Comparison of ENCODE assay signal across 22 cellular contexts in genomic region chr6:108888745-108889144, GRCh38.
"Had no signal": no experiment of that assay in that cellular context is flagged by ENCODE, and none has a peak within 500 bp of the region (broad histone marks: within the 10 kb centered on the region; RNA-seq: fewer than 3 reads in every experiment).

No MANE protein-coding gene starts in this region.

- H3K36me3 ChIP-seq: cardiac muscle cell, neural progenitor cell, ovary, thoracic aorta, upper lobe of left lung had no signal

- H3K27ac Mint-ChIP-seq: activated CD4-positive, alpha-beta memory T cell treated with anti-CD3 and anti-CD28 coated beads for 36 hours; activated naive CD8-positive, alpha-beta T cell; activated T-cell treated with anti-CD3 and anti-CD28 coated beads, Interleukin-2, amount 50 U/mL, for 24 hours; neural progenitor cell had no signal

- H3K4me1 ChIP-seq: neural progenitor cell had no signal

- ATAC-seq: mucosa of descending colon, psoas muscle had no signal

- H3K4me3 Mint-ChIP-seq: activated CD4-positive, alpha-beta memory T cell treated with anti-CD3 and anti-CD28 coated beads for 36 hours; activated naive CD8-positive, alpha-beta T cell; activated T-cell treated with anti-CD3 and anti-CD28 coated beads, Interleukin-2, amount 50 U/mL, for 24 hours; naive B cell; neural progenitor cell had no signal

- H3K4me2 ChIP-seq: neural progenitor cell, smooth muscle cell had no signal

- H3K9me3 ChIP-seq: mucosa of descending colon, ovary, psoas muscle, thoracic aorta, upper lobe of left lung had no signal

- H3K27me3 ChIP-seq: cardiac muscle cell, neural progenitor cell, ovary, upper lobe of left lung had no signal

- H3K9ac ChIP-seq: neural progenitor cell had no signal

- H3K4me3 ChIP-seq: cardiac muscle cell, mucosa of descending colon, neural progenitor cell, ovary, psoas muscle, SK-N-MC, smooth muscle cell, thoracic aorta, upper lobe of left lung had no signal

- H3K27me3 Mint-ChIP-seq: activated naive CD8-positive, alpha-beta T cell; naive B cell had no signal

- H3K36me3 Mint-ChIP-seq: naive B cell had no signal

- FAIRE-seq: keratinocyte, TTC549 had no signal

- H3K9me3 Mint-ChIP-seq: activated CD4-positive, alpha-beta memory T cell treated with anti-CD3 and anti-CD28 coated beads for 36 hours; activated T-cell treated with anti-CD3 and anti-CD28 coated beads, Interleukin-2, amount 50 U/mL, for 24 hours; naive B cell; neural progenitor cell had no signal

- H3K27ac ChIP-seq: cardiac muscle cell, neural progenitor cell, ovary, psoas muscle, SK-N-MC, thoracic aorta, upper lobe of left lung had no signal

- H2AFZ ChIP-seq: neural progenitor cell had no signal

- DNase-seq: activated CD4-positive, alpha-beta memory T cell treated with anti-CD3 and anti-CD28 coated beads for 36 hours; activated gamma-delta T cell treated with Interleukin-2 at 50 U/mL for 16 hours; activated T-cell treated with anti-CD3 and anti-CD28 coated beads, Interleukin-2, amount 50 U/mL, for 24 hours; amygdala; foreskin fibroblast; hippocampal formation; mesenchymal stem cell; mucosa of descending colon; naive B cell; ovary; psoas muscle; right cardiac atrium; stimulated activated CD4-positive, alpha-beta T cell treated with anti-CD3 and anti-CD28 coated beads, Interleukin-4, amount 100 ng/mL, for 1 hour; upper lobe of left lung had no signal
